8 cellular contexts compared by ENCODE assay signal in genomic region chr12:128810182-128811127, GRCh38. TPM values are rescaled to one million over a fixed set of nuclear protein-coding genes. Genes with fewer than 3 reads are reported as not detected.
A peak's percentile ranks its signal among the peaks of the same experiment; 100 is the strongest.
DNase-seq lines count a peak whose midpoint lies in the region; ATAC-seq and TF ChIP-seq lines count a peak whose summit lies in the region.

No MANE protein-coding gene starts in this region.

- H3K27ac ChIP-seq in lower lobe of right lung (peak overlapping the region; percentile 43), aorta (ENCODE audit: low read depth in 1 of 2, low read length in 2 of 2) (peak overlapping the region; percentile 55 to 73)

- H3K36me3 ChIP-seq in lower lobe of right lung = peaks cover 58% of the 10 kb centered on the region
- H3K36me3 ChIP-seq in aorta (ENCODE audit: control insufficient read depth in 1 of 2, insufficient read depth in 2 of 2, low read length in 1 of 2) = peaks cover 3 to 7% of the 10 kb centered on the region in 2 donors

- H3K4me3 ChIP-seq in lower lobe of right lung (no peak overlapping the region), aorta (ENCODE audit: low read length in 2 of 2) (no peak overlapping the region)

- no peaks in the 10 kb centered on the region for H3K27me3 ChIP-seq in lower lobe of right lung (ENCODE audit: low read depth)
- no peaks in the 10 kb centered on the region for H3K27me3 ChIP-seq in aorta (ENCODE audit: control insufficient read depth in 1 of 2, insufficient read depth in 2 of 2, low read length in 1 of 2)

- no peak overlapping the region for H3K4me3 Mint-ChIP-seq in activated CD4-positive, alpha-beta memory T cell treated with anti-CD3 and anti-CD28 coated beads, Interleukin-2, amount 10 ng/mL, durations not matched to agents 7 days and 5 days

- peaks cover 28% of the 10 kb centered on the region for H3K4me1 Mint-ChIP-seq in activated CD4-positive, alpha-beta memory T cell treated with anti-CD3 and anti-CD28 coated beads, Interleukin-2, amount 10 ng/mL, durations not matched to agents 7 days and 5 days

- intact Hi-C loops in lower lobe of right lung (cut with DNase I) = no loop called here
- intact Hi-C loops in aorta (cut with DNase I) = loop anchor here in 1 of 2 donors (5.0 kb wide), 1 partner anchor 107 kb away; no protein-coding TSS in a partner anchor

- no peaks in the 10 kb centered on the region for H3K27me3 Mint-ChIP-seq in activated CD4-positive, alpha-beta memory T cell treated with anti-CD3 and anti-CD28 coated beads, Interleukin-2, amount 10 ng/mL, durations not matched to agents 7 days and 5 days

- peaks cover 68% of the 10 kb centered on the region for H3K36me3 Mint-ChIP-seq in activated CD4-positive, alpha-beta memory T cell treated with anti-CD3 and anti-CD28 coated beads, Interleukin-2, amount 10 ng/mL, durations not matched to agents 7 days and 5 days (ENCODE audit: low read depth)

- peak; percentile 68 for DNase-seq in AG08395 (ENCODE audit: low spot score)
- no peak for DNase-seq in activated CD4-positive, alpha-beta memory T cell treated with anti-CD3 and anti-CD28 coated beads, Interleukin-2, amount 10 ng/mL, durations not matched to agents 7 days and 5 days
- no peak for DNase-seq in lower lobe of right lung
- peak; percentile 67 to 79 for DNase-seq in aorta
- no peak for DNase-seq in NCI-H1930 (lab: John Stamatoyannopoulos, UW)
- no peak for DNase-seq in cortex of kidney (lab: John Stamatoyannopoulos, UW)

- CTCF ChIA-PET in activated CD4-positive, alpha-beta memory T cell treated with anti-CD3 and anti-CD28 coated beads, Interleukin-2, amount 10 ng/mL, durations not matched to agents 7 days and 5 days (lab: Charles Lee) = interaction anchor here (0.8 to 1.3 kb wide), 3 partner anchors 13 to 1204 kb away, joined by 3 to 5 read pairs (median 3); partner anchors contain the start of gene SLC15A4

- ATAC-seq in GM18867 (IDR thresholded peaks at IDR 0.05; ENCODE audit: unreplicated experiment) (peak; percentile 92), HG03045 (IDR thresholded peaks at IDR 0.05; ENCODE audit: unreplicated experiment) (peak; percentile 79), lower lobe of right lung (peak; percentile 64 to 73), aorta (ENCODE audit: low FRiP score) (peak; percentile 54)

- 14 to 20% methylated on average over 14 of the region's 14 CpGs for WGBS in aorta, 2 donors

- H3K27ac Mint-ChIP-seq in activated CD4-positive, alpha-beta memory T cell treated with anti-CD3 and anti-CD28 coated beads, Interleukin-2, amount 10 ng/mL, durations not matched to agents 7 days and 5 days = peak overlapping the region; percentile 3

- no peak for TF ChIP-seq CTCF in lower lobe of right lung (IDR thresholded peaks at IDR 0.05)

- H3K9me3 Mint-ChIP-seq in activated CD4-positive, alpha-beta memory T cell treated with anti-CD3 and anti-CD28 coated beads, Interleukin-2, amount 10 ng/mL, durations not matched to agents 7 days and 5 days = peaks cover 2% of the 10 kb centered on the region

- H3K9me3 ChIP-seq in lower lobe of right lung (no peaks in the 10 kb centered on the region), aorta (ENCODE audit: control insufficient read depth, low read length) (no peaks in the 10 kb centered on the region)

- POLR2A ChIA-PET in activated CD4-positive, alpha-beta memory T cell treated with anti-CD3 and anti-CD28 coated beads, Interleukin-2, amount 10 ng/mL, durations not matched to agents 7 days and 5 days (lab: Charles Lee) = interaction anchor here (2.3 to 3.5 kb wide), 3 partner anchors 9 to 14 kb away, joined by 7 to 23 read pairs (median 12); partner anchors contain the start of gene SLC15A4

- H3K4me1 ChIP-seq in lower lobe of right lung (peaks cover 19% of the 10 kb centered on the region), aorta (ENCODE audit: control insufficient read depth in 1 of 2, insufficient read depth in 2 of 2, low read length in 2 of 2) (peaks cover 5 to 8% of the 10 kb centered on the region in 2 donors)

RNA-seq across cellular contexts. Expression of gene SLC15A4, which starts 13.3 kb away (rescaled TPM):
- total RNA-seq in activated CD4-positive, alpha-beta memory T cell treated with anti-CD3 and anti-CD28 coated beads, Interleukin-2, amount 10 ng/mL, durations not matched to agents 7 days and 5 days = 10 to 100 TPM; 23.5 to 24.5 TPM
- 30.0 TPM for total RNA-seq in lower lobe of right lung
- 10 to 100 TPM; 36.2 to 38.6 TPM for total RNA-seq in aorta
- polyA plus RNA-seq in aorta = 10 to 100 TPM; 16.0 to 21.1 TPM

RNA-seq across cellular contexts. Expression of gene GLT1D1, which starts 42.8 kb away (rescaled TPM):
- total RNA-seq in activated CD4-positive, alpha-beta memory T cell treated with anti-CD3 and anti-CD28 coated beads, Interleukin-2, amount 10 ng/mL, durations not matched to agents 7 days and 5 days = not detected
- total RNA-seq in lower lobe of right lung (5.3 TPM), aorta (1 to 10 TPM in 1 of 2 donors, under 1 TPM in 1; 0.78 to 1.4 TPM)
- polyA plus RNA-seq in aorta = under 1 TPM in 1 of 2 donors, not detected in 1; 0.54 TPM

Comparison
In these comparisons a context has a peak if more than half of its experiments do, and no peak if none do; other contexts are left out.
1. DNase-seq: peak in AG08395 (single experiment) and aorta (2 of 2); none in activated CD4-positive, alpha-beta memory T cell treated with anti-CD3 and anti-CD28 coated beads, Interleukin-2, amount 10 ng/mL, durations not matched to agents 7 days and 5 days (single experiment), lower lobe of right lung (single experiment), NCI-H1930 (0 of 2) and cortex of kidney (single experiment).
2. Peak in every context shown above with its lines, with median percentiles within 50 percentile points of each other: ATAC-seq.